Comparison of ENCODE assay signal across 20 cellular contexts in genomic region chr14:53347046-53347445, GRCh38.
"Had no signal": no experiment of that assay in that cellular context is flagged by ENCODE, and none has a peak within 500 bp of the region (broad histone marks: within the 10 kb centered on the region; RNA-seq: fewer than 3 reads in every experiment).

No MANE protein-coding gene starts in this region.

- H3K27ac Mint-ChIP-seq: activated CD4-positive, alpha-beta T cell treated with anti-CD3 and anti-CD28 coated beads, Interleukin-2, amount 10 ng/mL, durations not matched to agents 24 days and 14 days; activated CD8-positive, alpha-beta T cell treated with anti-CD3 and anti-CD28 coated beads for 36 hours; activated naive CD4-positive, alpha-beta T cell treated with anti-CD3 and anti-CD28 coated beads for 36 hours; activated T-helper 17 cell treated with anti-CD3 and anti-CD28 coated beads, Interleukin-2, amount 50 U/mL, for 72 hours; naive thymus-derived CD8-positive, alpha-beta T cell had no signal

- H3K27me3 Mint-ChIP-seq: activated CD4-positive, alpha-beta T cell treated with anti-CD3 and anti-CD28 coated beads, Interleukin-2, amount 10 ng/mL, durations not matched to agents 24 days and 14 days; activated CD8-positive, alpha-beta T cell treated with anti-CD3 and anti-CD28 coated beads for 36 hours; activated T-helper 17 cell treated with anti-CD3 and anti-CD28 coated beads, Interleukin-2, amount 50 U/mL, for 72 hours; naive thymus-derived CD8-positive, alpha-beta T cell had no signal

- H3K4me3 Mint-ChIP-seq: activated CD4-positive, alpha-beta T cell treated with anti-CD3 and anti-CD28 coated beads, Interleukin-2, amount 10 ng/mL, durations not matched to agents 24 days and 14 days; activated CD8-positive, alpha-beta T cell treated with anti-CD3 and anti-CD28 coated beads for 36 hours; activated naive CD4-positive, alpha-beta T cell treated with anti-CD3 and anti-CD28 coated beads for 36 hours; activated T-helper 17 cell treated with anti-CD3 and anti-CD28 coated beads, Interleukin-2, amount 50 U/mL, for 72 hours; naive thymus-derived CD8-positive, alpha-beta T cell had no signal

- H3K4me1 ChIP-seq: body of pancreas, foreskin keratinocyte, tibial artery had no signal

- H3K27me3 ChIP-seq: body of pancreas, dorsolateral prefrontal cortex, foreskin keratinocyte, tibial artery had no signal

- H3K9me3 Mint-ChIP-seq: activated CD4-positive, alpha-beta T cell treated with anti-CD3 and anti-CD28 coated beads, Interleukin-2, amount 10 ng/mL, durations not matched to agents 24 days and 14 days; activated CD8-positive, alpha-beta T cell treated with anti-CD3 and anti-CD28 coated beads for 36 hours; activated naive CD4-positive, alpha-beta T cell treated with anti-CD3 and anti-CD28 coated beads for 36 hours; activated T-helper 17 cell treated with anti-CD3 and anti-CD28 coated beads, Interleukin-2, amount 50 U/mL, for 72 hours; naive thymus-derived CD8-positive, alpha-beta T cell had no signal

- H3K4me3 ChIP-seq: body of pancreas, dorsolateral prefrontal cortex, tibial artery had no signal

- H3K4me1 Mint-ChIP-seq: activated CD4-positive, alpha-beta T cell treated with anti-CD3 and anti-CD28 coated beads, Interleukin-2, amount 10 ng/mL, durations not matched to agents 24 days and 14 days; activated T-helper 17 cell treated with anti-CD3 and anti-CD28 coated beads, Interleukin-2, amount 50 U/mL, for 72 hours; naive thymus-derived CD8-positive, alpha-beta T cell had no signal

- H3K36me3 ChIP-seq: tibial artery had no signal

- DNase-seq: activated CD4-positive, alpha-beta T cell treated with anti-CD3 and anti-CD28 coated beads, Interleukin-2, amount 10 ng/mL, durations not matched to agents 24 days and 14 days; activated CD8-positive, alpha-beta T cell treated with anti-CD3 and anti-CD28 coated beads for 36 hours; activated naive CD4-positive, alpha-beta T cell treated with anti-CD3 and anti-CD28 coated beads for 36 hours; activated T-cell treated with anti-CD3 and anti-CD28 coated beads, Interleukin-2, amount 50 U/mL, for 1 hour; body of pancreas; caudate nucleus; dorsolateral prefrontal cortex; foreskin keratinocyte; hippocampal formation; left ventricle myocardium superior; naive thymus-derived CD8-positive, alpha-beta T cell; retina; stimulated activated CD4-positive, alpha-beta T cell treated with anti-CD3 and anti-CD28 coated beads, Interleukin-2, amount 100 ng/mL, for 24 hours; stimulated activated naive CD8-positive, alpha-beta T cell treated with anti-CD3 and anti-CD28 coated beads, Interleukin-15, Interleukin-2, amounts not matched to agents 100 U/mL and 50 U/mL, for 24 hours; substantia nigra; T-helper 1 cell; T1000; tibial artery had no signal

- H3K27ac ChIP-seq: body of pancreas, dorsolateral prefrontal cortex, epithelial cell of prostate, foreskin keratinocyte, tibial artery had no signal

- ATAC-seq: activated CD8-positive, alpha-beta T cell treated with anti-CD3 and anti-CD28 coated beads for 36 hours; activated T-helper 17 cell treated with anti-CD3 and anti-CD28 coated beads, Interleukin-2, amount 50 U/mL, for 72 hours; body of pancreas; foreskin keratinocyte; left ventricle myocardium superior; naive thymus-derived CD8-positive, alpha-beta T cell; stimulated activated naive CD8-positive, alpha-beta T cell treated with anti-CD3 and anti-CD28 coated beads, Interleukin-15, Interleukin-2, amounts not matched to agents 100 U/mL and 50 U/mL, for 24 hours had no signal

- H3K9me3 ChIP-seq: body of pancreas, tibial artery had no signal
